Comparison of ENCODE assay signal across 26 cellular contexts in the genomic region with DNA sequence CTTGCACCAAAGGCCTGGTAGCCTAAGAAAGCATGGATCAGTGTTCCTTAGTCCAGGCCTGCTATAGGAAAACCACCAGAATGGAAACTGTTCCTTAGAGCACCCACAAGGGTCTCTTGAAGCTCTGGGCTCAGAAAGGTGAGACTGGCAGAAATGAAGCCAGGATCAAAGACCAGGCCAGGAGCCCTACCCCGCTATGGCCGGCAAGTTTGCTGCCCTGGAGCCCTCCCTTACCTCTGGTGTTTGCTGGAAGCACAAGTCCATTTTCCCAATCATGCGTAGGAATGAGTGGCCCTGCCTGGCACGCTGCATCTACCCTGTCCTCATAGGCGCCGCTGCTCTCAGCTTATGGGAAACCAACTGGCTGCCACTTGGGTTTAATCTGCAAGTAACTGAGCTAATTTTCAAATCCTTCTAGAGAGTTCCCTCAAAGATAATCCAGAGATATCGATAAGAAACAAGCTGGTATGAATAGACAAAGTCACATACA.
"Had no signal": no experiment of that assay in that cellular context is flagged by ENCODE, and none has a peak within 500 bp of the region (broad histone marks: within the 10 kb centered on the region; RNA-seq: fewer than 3 reads in every experiment).

No MANE protein-coding gene starts in this region.

- H3K27me3 Mint-ChIP-seq: activated CD4-positive, alpha-beta T cell treated with anti-CD3 and anti-CD28 coated beads, Interleukin-2, amount 10 ng/mL, durations not matched to agents 7 days and 5 days; activated naive CD4-positive, alpha-beta T cell treated with anti-CD3 and anti-CD28 coated beads, Interleukin-2, amount 50 U/mL, for 24 hours; brain had no signal

- H3K9me3 Mint-ChIP-seq: activated CD4-positive, alpha-beta T cell treated with anti-CD3 and anti-CD28 coated beads, Interleukin-2, amount 10 ng/mL, durations not matched to agents 7 days and 5 days; activated naive CD4-positive, alpha-beta T cell treated with anti-CD3 and anti-CD28 coated beads, Interleukin-2, amount 50 U/mL, for 24 hours; activated T-cell treated with anti-CD3 and anti-CD28 coated beads, Interleukin-2, amount 50 U/mL, for 24 hours; brain had no signal

- H3K27ac ChIP-seq: SK-N-MC had no signal

- DNase-seq: activated CD4-positive, alpha-beta T cell treated with anti-CD3 and anti-CD28 coated beads, Interleukin-2, amount 10 ng/mL, durations not matched to agents 7 days and 5 days; activated CD4-positive, alpha-beta T cell treated with anti-CD3 and anti-CD28 coated beads, Interleukin-2, amount 50 U/mL, for 48 hours; activated CD8-positive, alpha-beta T cell treated with anti-CD3 and anti-CD28 coated beads, Interleukin-2, amount 10 ng/mL, durations not matched to agents 7 days and 5 days; activated gamma-delta T cell; activated naive CD4-positive, alpha-beta T cell treated with Interleukin-2 at 50 U/mL for 16 hours; activated T-cell treated with anti-CD3 and anti-CD28 coated beads, Interleukin-2, amount 50 U/mL, for 24 hours; anterior cingulate cortex; central memory CD4-positive, alpha-beta T cell; IMR-90; Karpas-422; KBM-7; NCI-H1105; NCI-H1436; NCI-H1694; NCI-H1930; NCI-H2081 treated with DMSO at 0.1 percent for 48 hours; NCI-H345; NCI-H524 treated with DMSO at 0.1 percent for 48 hours; NCI-H748 treated with DMSO at 0.1 percent for 48 hours; NK-92 treated with Interleukin-12 subunit alpha and Interleukin-12 subunit beta, amount 100 ng/mL, for 24 hours; OCI-M1; Right ventricle myocardium superior; T1000 had no signal

- H3K27ac Mint-ChIP-seq: activated CD4-positive, alpha-beta T cell treated with anti-CD3 and anti-CD28 coated beads, Interleukin-2, amount 10 ng/mL, durations not matched to agents 7 days and 5 days; activated naive CD4-positive, alpha-beta T cell treated with anti-CD3 and anti-CD28 coated beads, Interleukin-2, amount 50 U/mL, for 24 hours; activated T-cell treated with anti-CD3 and anti-CD28 coated beads, Interleukin-2, amount 50 U/mL, for 24 hours had no signal

- H3K4me3 Mint-ChIP-seq: activated CD4-positive, alpha-beta T cell treated with anti-CD3 and anti-CD28 coated beads, Interleukin-2, amount 10 ng/mL, durations not matched to agents 7 days and 5 days; activated naive CD4-positive, alpha-beta T cell treated with anti-CD3 and anti-CD28 coated beads, Interleukin-2, amount 50 U/mL, for 24 hours; activated T-cell treated with anti-CD3 and anti-CD28 coated beads, Interleukin-2, amount 50 U/mL, for 24 hours; brain had no signal

- ATAC-seq: activated CD8-positive, alpha-beta T cell treated with anti-CD3 and anti-CD28 coated beads, Interleukin-2, amount 10 ng/mL, durations not matched to agents 7 days and 5 days had no signal
